ENCODE assay signal across 8 cellular contexts in genomic region chr11:73384871-73385692, GRCh38. TPM values are rescaled to one million over a fixed set of nuclear protein-coding genes. Genes with fewer than 3 reads are reported as not detected.
A peak's percentile ranks its signal among the peaks of the same experiment; 100 is the strongest.
DNase-seq lines count a peak whose midpoint lies in the region; ATAC-seq and TF ChIP-seq lines count a peak whose summit lies in the region.

No MANE protein-coding gene starts in this region.

- CTCF ChIA-PET in CD4-positive, alpha-beta memory T cell (lab: Charles Lee; ENCODE audit: partially characterized antibody), result interaction anchor here (0.8 to 16.2 kb wide), 6 partner anchors 8 to 78 kb away, joined by 3 to 319 read pairs (median 3); partner anchors contain the start of gene RELT

- H3K27ac ChIP-seq in CD4-positive, alpha-beta memory T cell (ENCODE audit: low read depth, low read length), result peak overlapping the region; percentile 29
- H3K27ac ChIP-seq in vagina, result no peak overlapping the region

- peak in 3 of 5 donors; percentile 26 to 45 (median 36) for DNase-seq in CD4-positive, alpha-beta memory T cell
- DNase-seq in astrocyte of the hippocampus (ENCODE audit: low read depth, low spot score) (peak; percentile 56), mucosa of descending colon (peak; percentile 42 to 85 (median 60)), superior temporal gyrus (ENCODE audit: extremely low spot score) (no peak), vagina (ENCODE audit: extremely low spot score in 2 of 2) (no peak), AG08396 (ENCODE audit: low spot score) (no peak)

- POLR2A ChIA-PET in CD4-positive, alpha-beta memory T cell (lab: Charles Lee; ENCODE audit: partially characterized antibody), result interaction anchor here (1.4 to 2.2 kb wide), 2 partner anchors 19 to 22 kb away, joined by 6 read pairs; no protein-coding TSS in a partner anchor

- H3K9me2 ChIP-seq in Loucy (replicated peaks; ENCODE audit: low read depth, low read length), result no peaks in the 10 kb centered on the region

- H3K4me3 ChIP-seq in CD4-positive, alpha-beta memory T cell (ENCODE audit: low read length in 2 of 2), result no peak overlapping the region
- H3K4me3 ChIP-seq in Loucy (ENCODE audit: low read length, poor library complexity, severe bottlenecking) (peak overlapping the region; percentile 34), mucosa of descending colon (no peak overlapping the region), vagina (no peak overlapping the region)

- intact Hi-C loops in CD4-positive, alpha-beta memory T cell (cut with micrococcal nuclease), result no loop called here
- intact Hi-C loops in mucosa of descending colon (cut with DNase I, micrococcal nuclease) (no loop called here), vagina (cut with DNase I) (no loop called here)

- H3K27me3 ChIP-seq in CD4-positive, alpha-beta memory T cell (ENCODE audit: insufficient read depth, low read length), result no peaks in the 10 kb centered on the region
- H3K27me3 ChIP-seq in Loucy (ENCODE audit: insufficient read depth, low read length, poor library complexity, severe bottlenecking) (no peaks in the 10 kb centered on the region), vagina (no peaks in the 10 kb centered on the region)

- TF ChIP-seq CTCF in Loucy (conservative IDR thresholded peaks at IDR 0.05; ENCODE audit: low read length) (no peak), mucosa of descending colon (IDR thresholded peaks at IDR 0.05) (no peak), vagina (IDR thresholded peaks at IDR 0.05) (no peak)

- no peaks in the 10 kb centered on the region for H3K9me3 ChIP-seq in CD4-positive, alpha-beta memory T cell (ENCODE audit: control insufficient read depth in 1 of 2, low read length in 2 of 2)
- H3K9me3 ChIP-seq in Loucy (ENCODE audit: insufficient read depth, low read depth, low read length), result no peaks in the 10 kb centered on the region
- no peaks in the 10 kb centered on the region for H3K9me3 ChIP-seq in mucosa of descending colon
- no peaks in the 10 kb centered on the region for H3K9me3 ChIP-seq in vagina

- no peaks in the 10 kb centered on the region for H3F3A ChIP-seq in Loucy (ENCODE audit: low read depth)

- peak overlapping the region; percentile 87 for H3K4me2 ChIP-seq in Loucy (ENCODE audit: low read depth, low read length, poor library complexity, severe bottlenecking)

- peaks cover 55% of the 10 kb centered on the region for H4K20me1 ChIP-seq in Loucy (ENCODE audit: insufficient read depth, low read length, poor library complexity, severe bottlenecking)

- peaks cover 93% of the 10 kb centered on the region for H3K79me2 ChIP-seq in Loucy (ENCODE audit: insufficient read depth, low read length)

- peak; percentile 44 for ATAC-seq in GM19452 (IDR thresholded peaks at IDR 0.05; ENCODE audit: unreplicated experiment)
- peak; percentile 63 for ATAC-seq in mucosa of descending colon

- peak overlapping the region; percentile 46 for H3K9ac ChIP-seq in Loucy (ENCODE audit: low read depth, low read length, poor library complexity, severe bottlenecking)

- H3K27ac Mint-ChIP-seq in CD4-positive, alpha-beta memory T cell, result peak overlapping the region; percentile 69 to 89 (median 80)

- no peaks in the 10 kb centered on the region for H3K36me3 ChIP-seq in CD4-positive, alpha-beta memory T cell (ENCODE audit: insufficient read depth, low read length)
- H3K36me3 ChIP-seq in Loucy (ENCODE audit: insufficient read depth, low read length), result peaks cover 6% of the 10 kb centered on the region; the same call in 1 of the 2 replicates
- no peaks in the 10 kb centered on the region for H3K36me3 ChIP-seq in mucosa of descending colon (ENCODE audit: low read depth)
- no peaks in the 10 kb centered on the region for H3K36me3 ChIP-seq in vagina

- TF ChIP-seq POLR2A in vagina (IDR thresholded peaks at IDR 0.05), result no peak

- peak overlapping the region in 7 of 8 donors; percentile 9 to 67 (median 45) for H3K4me3 Mint-ChIP-seq in CD4-positive, alpha-beta memory T cell

- H3K36me3 Mint-ChIP-seq in CD4-positive, alpha-beta memory T cell, result peaks cover 0 to 10% of the 10 kb centered on the region in 2 donors

- peaks cover 73% of the 10 kb centered on the region for H3K4me1 ChIP-seq in CD4-positive, alpha-beta memory T cell (ENCODE audit: insufficient read depth, low read length)
- H3K4me1 ChIP-seq in Loucy (ENCODE audit: insufficient read depth, low read length, poor library complexity, severe bottlenecking) (peaks cover 68% of the 10 kb centered on the region), mucosa of descending colon (ENCODE audit: low read depth) (peaks cover 11% of the 10 kb centered on the region), vagina (peaks cover 66% of the 10 kb centered on the region)

- no peaks in the 10 kb centered on the region for H3K9me3 Mint-ChIP-seq in CD4-positive, alpha-beta memory T cell

- peaks cover 38 to 87% (median 58%) of the 10 kb centered on the region in 4 donors for H3K4me1 Mint-ChIP-seq in CD4-positive, alpha-beta memory T cell

- H3K27me3 Mint-ChIP-seq in CD4-positive, alpha-beta memory T cell, result no peaks in the 10 kb centered on the region

- no peak overlapping the region for H2AFZ ChIP-seq in Loucy (ENCODE audit: low read length)

RNA-seq across cellular contexts. Expression of gene RELT, which starts 8.9 kb away (rescaled TPM):
- 10 to 100 TPM; 12.1 to 12.9 TPM for total RNA-seq in CD4-positive, alpha-beta memory T cell
- 1 to 10 TPM; 2.2 to 5.2 TPM for polyA plus RNA-seq in CD4-positive, alpha-beta memory T cell
- total RNA-seq in mucosa of descending colon (1 to 10 TPM; 2.3 to 4.7 (median 4.4) TPM), vagina (6.1 TPM)

Comparison
In these comparisons a context has a peak if more than half of its experiments do, and no peak if none do; other contexts are left out.
1. DNase-seq: peak in CD4-positive, alpha-beta memory T cell (3 of 5), astrocyte of the hippocampus (single experiment) and mucosa of descending colon (3 of 3); none in superior temporal gyrus (single experiment), vagina (0 of 2) and AG08396 (single experiment).